In genomic region chr7:139468281-139468680, GRCh38 we compare ENCODE assay signal across 1 cellular context.
TF ChIP-seq lines count a peak whose summit lies in the region.

No MANE protein-coding gene starts in this region.

TF ChIP-seq in HEK293, 187 proteins besides CTCF, POLR2A, EP300 and RAD21:
- TF ChIP-seq KLF1 (tag by site-specific recombination; IDR thresholded peaks at IDR 0.05) = 0 out of 2 replicates have a peak, but pooled peaks have one; percentile 22
